In the genomic region with DNA sequence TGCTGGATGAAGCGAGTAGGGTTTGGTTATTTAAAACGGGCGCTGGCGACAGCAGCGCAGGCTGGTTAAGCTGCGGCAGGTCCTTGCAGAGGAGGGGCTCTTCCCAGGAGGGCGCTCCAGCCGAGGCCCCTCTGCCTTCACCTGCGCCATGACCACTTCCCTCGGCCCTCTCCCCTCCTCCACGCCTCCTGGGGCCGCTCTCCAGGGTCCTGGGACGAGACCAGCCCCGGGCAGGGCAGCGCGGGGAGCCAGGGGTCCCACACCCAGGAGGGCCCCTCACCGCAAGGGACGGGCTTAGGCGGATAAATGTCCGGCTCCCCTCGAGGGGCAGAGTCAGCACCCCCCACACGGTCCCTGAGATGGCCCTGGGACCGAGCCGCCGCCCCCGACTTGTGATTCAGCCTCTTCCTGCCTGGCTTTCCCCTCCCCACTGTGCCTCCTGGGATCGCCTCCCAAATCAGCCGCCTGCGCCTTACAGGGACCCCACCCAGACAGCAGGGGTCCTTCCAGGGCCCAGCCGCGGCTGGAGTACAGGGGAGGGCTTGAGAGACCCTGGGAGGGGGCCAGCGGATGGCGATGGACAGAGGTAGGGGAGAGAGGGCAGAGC, we compare ENCODE assay signal across 2 cellular contexts.
TF ChIP-seq lines count a peak whose summit lies in the region.

No MANE protein-coding gene starts in this region.

TF ChIP-seq in GM23338, 12 proteins besides CTCF, POLR2A, EP300 and RAD21 (continued from another document):
- TF ChIP-seq, protein P1, sequence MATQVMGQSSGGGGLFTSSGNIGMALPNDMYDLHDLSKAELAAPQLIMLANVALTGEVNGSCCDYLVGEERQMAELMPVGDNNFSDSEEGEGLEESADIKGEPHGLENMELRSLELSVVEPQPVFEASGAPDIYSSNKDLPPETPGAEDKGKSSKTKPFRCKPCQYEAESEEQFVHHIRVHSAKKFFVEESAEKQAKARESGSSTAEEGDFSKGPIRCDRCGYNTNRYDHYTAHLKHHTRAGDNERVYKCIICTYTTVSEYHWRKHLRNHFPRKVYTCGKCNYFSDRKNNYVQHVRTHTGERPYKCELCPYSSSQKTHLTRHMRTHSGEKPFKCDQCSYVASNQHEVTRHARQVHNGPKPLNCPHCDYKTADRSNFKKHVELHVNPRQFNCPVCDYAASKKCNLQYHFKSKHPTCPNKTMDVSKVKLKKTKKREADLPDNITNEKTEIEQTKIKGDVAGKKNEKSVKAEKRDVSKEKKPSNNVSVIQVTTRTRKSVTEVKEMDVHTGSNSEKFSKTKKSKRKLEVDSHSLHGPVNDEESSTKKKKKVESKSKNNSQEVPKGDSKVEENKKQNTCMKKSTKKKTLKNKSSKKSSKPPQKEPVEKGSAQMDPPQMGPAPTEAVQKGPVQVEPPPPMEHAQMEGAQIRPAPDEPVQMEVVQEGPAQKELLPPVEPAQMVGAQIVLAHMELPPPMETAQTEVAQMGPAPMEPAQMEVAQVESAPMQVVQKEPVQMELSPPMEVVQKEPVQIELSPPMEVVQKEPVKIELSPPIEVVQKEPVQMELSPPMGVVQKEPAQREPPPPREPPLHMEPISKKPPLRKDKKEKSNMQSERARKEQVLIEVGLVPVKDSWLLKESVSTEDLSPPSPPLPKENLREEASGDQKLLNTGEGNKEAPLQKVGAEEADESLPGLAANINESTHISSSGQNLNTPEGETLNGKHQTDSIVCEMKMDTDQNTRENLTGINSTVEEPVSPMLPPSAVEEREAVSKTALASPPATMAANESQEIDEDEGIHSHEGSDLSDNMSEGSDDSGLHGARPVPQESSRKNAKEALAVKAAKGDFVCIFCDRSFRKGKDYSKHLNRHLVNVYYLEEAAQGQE (IDR thresholded peaks at IDR 0.05; ENCODE audit: unreplicated experiment): peak; percentile 70
- no peak for TF ChIP-seq STAT1 (IDR thresholded peaks at IDR 0.05; ENCODE audit: unreplicated experiment)
- TF ChIP-seq CREB1 (CRISPR knock-in tag; IDR thresholded peaks at IDR 0.05; ENCODE audit: low read depth): no peak

TF ChIP-seq in Ishikawa, 13 proteins besides CTCF, POLR2A, EP300 and RAD21 (continued from another document):
- TF ChIP-seq, protein P1 (IDR thresholded peaks at IDR 0.05; ENCODE audit: low read depth): peak; percentile 56
